In the genomic region with DNA sequence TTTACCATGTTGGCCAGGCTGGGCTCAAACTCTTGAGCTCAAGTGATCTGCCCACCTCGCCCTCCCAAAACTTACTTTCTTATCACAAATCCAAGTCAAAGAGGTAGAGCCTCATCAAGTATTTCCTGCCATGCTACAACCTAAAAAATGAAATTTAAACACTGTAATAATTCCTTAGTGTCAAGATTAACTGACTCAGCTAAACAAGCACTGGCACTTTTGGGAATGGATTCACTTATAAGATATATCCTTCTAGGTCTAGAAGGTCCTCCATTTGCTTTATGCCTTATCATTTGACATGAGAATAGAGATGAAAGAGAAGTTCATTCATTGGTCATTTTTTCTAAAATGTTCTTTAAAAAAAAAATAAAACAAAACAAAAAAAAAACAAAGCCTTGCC, we compare ENCODE assay signal across 8 cellular contexts. TPM values are rescaled to one million over a fixed set of nuclear protein-coding genes. Genes with fewer than 3 reads are reported as not detected.
"Had no signal": no experiment of that assay in that cellular context is flagged by ENCODE, and none has a peak within 500 bp of the region (broad histone marks: within the 10 kb centered on the region; RNA-seq: fewer than 3 reads in every experiment).

No MANE protein-coding gene starts in this region.

- H3K4me3 ChIP-seq: HAP-1 had no signal

- ATAC-seq: HCT116 had no signal

- H3K36me3 Mint-ChIP-seq: IgD-negative memory B cell had no signal

- DNase-seq: GOT3, H7, HFFc6, KG1 had no signal

- H3K4me3 Mint-ChIP-seq: HFFc6, IgD-negative memory B cell had no signal

- H3K36me3 ChIP-seq: HAP-1 had no signal

- H3K4me1 ChIP-seq: HAP-1 had no signal

- H3K27ac ChIP-seq: HL-60 had no signal

- H3K27ac Mint-ChIP-seq: HFFc6 had no signal

- H3K9me3 ChIP-seq: HAP-1 had no signal

- H3K4me1 Mint-ChIP-seq: IgD-negative memory B cell had no signal

RNA-seq across cellular contexts. Expression of a gene that starts 50.5 kb away (rescaled TPM):
- total RNA-seq: HFFc6 had no signal
